ENCODE assay signal across 20 cellular contexts in the genomic region with DNA sequence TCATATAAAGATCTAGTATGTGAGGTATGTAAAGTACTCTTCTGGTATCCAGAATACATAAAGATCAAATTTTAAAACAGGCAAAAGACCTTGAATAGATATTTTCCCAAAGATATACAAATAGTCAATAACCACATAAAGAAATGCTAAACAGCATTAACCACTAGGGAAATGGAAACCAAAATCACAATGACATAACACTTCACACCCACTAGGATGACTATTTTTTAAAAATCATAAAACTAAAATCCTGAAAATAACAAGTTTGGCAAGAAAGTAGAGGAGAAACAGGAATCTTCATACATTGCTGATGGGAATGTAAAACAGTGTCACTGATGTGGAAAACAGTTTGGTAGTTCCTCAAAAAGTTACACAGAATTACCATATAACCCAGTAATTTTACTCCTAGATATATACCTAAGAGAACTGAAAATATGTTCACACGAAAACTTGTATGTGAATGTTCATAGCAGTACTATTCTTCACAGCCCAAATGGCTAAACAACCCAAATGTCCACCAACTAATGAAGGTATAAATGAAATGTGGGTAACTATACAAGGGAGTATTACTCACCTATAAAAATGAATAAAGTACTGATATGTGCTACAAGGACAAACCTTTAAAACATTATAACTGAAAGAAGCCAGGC. TPM values are rescaled to one million over a fixed set of nuclear protein-coding genes. Genes with fewer than 3 reads are reported as not detected.
A peak's percentile ranks its signal among the peaks of the same experiment; 100 is the strongest.
DNase-seq lines count a peak whose midpoint lies in the region; ATAC-seq and TF ChIP-seq lines count a peak whose summit lies in the region.
"Had no signal": no experiment of that assay in that cellular context is flagged by ENCODE, and none has a peak within 500 bp of the region (broad histone marks: within the 10 kb centered on the region; RNA-seq: fewer than 3 reads in every experiment).

No MANE protein-coding gene starts in this region.

- H3K4me1 ChIP-seq in smooth muscle cell (ENCODE audit: low read depth) (no peaks in the 10 kb centered on the region), prostate gland (replicated peaks) (peaks cover 5% of the 10 kb centered on the region)

- H3K9me3 ChIP-seq in smooth muscle cell (replicated peaks; ENCODE audit: low read depth) (no peaks in the 10 kb centered on the region), prostate gland (no peaks in the 10 kb centered on the region)
- H3K9me3 ChIP-seq: breast epithelium had no signal

- POLR2A ChIA-PET in activated CD8-positive, alpha-beta T cell treated with anti-CD3 and anti-CD28 coated beads for 36 hours (lab: Charles Lee), result no interaction called here
- POLR2A ChIA-PET in activated CD8-positive, alpha-beta T cell treated with anti-CD3 and anti-CD28 coated beads, Interleukin-2, amount 10 ng/mL, durations not matched to agents 7 days and 5 days (lab: Charles Lee), result no interaction called here

- peak overlapping the region; percentile 69 for H3K27ac Mint-ChIP-seq in activated CD8-positive, alpha-beta T cell treated with anti-CD3 and anti-CD28 coated beads for 36 hours
- H3K27ac Mint-ChIP-seq in activated CD8-positive, alpha-beta T cell treated with anti-CD3 and anti-CD28 coated beads, Interleukin-2, amount 10 ng/mL, durations not matched to agents 7 days and 5 days, result no peak overlapping the region
- peak overlapping the region; percentile 63 for H3K27ac Mint-ChIP-seq in activated T-helper 2 cell treated with anti-CD3 and anti-CD28 coated beads, Interferon-gamma antibody, Interleukin-2, Interleukin-4, amounts not matched to agents 10 μg/mL and 5 μg/mL and 100 μg/mL, durations not matched to agents 14 hours and 24 hours and 36 hours

- no peak overlapping the region for H3K4me2 ChIP-seq in smooth muscle cell

- no peak for ATAC-seq in activated CD8-positive, alpha-beta T cell treated with anti-CD3 and anti-CD28 coated beads for 36 hours
- ATAC-seq in activated CD8-positive, alpha-beta T cell treated with anti-CD3 and anti-CD28 coated beads, Interleukin-2, amount 10 ng/mL, durations not matched to agents 7 days and 5 days, result no peak
- peak; percentile 53 for ATAC-seq in HG02588 (IDR thresholded peaks at IDR 0.05; ENCODE audit: unreplicated experiment)
- ATAC-seq: left cardiac atrium, Right ventricle myocardium inferior had no signal

- H3K36me3 ChIP-seq in smooth muscle cell (ENCODE audit: low read depth) (no peaks in the 10 kb centered on the region), prostate gland (no peaks in the 10 kb centered on the region)
- H3K36me3 ChIP-seq: breast epithelium had no signal

- H3K4me3 ChIP-seq in smooth muscle cell, result no peak overlapping the region
- H3K4me3 ChIP-seq in prostate gland, result no peak overlapping the region
- H3K4me3 ChIP-seq: BLaER1 treated with 17β-estradiol and CSF1 and Interleukin-3, amounts not matched to agents 10 nM and 100 nM; breast epithelium had no signal

- no peak for TF ChIP-seq CTCF in activated CD8-positive, alpha-beta T cell treated with anti-CD3 and anti-CD28 coated beads for 36 hours (IDR thresholded peaks at IDR 0.05)
- TF ChIP-seq CTCF in smooth muscle cell (IDR thresholded peaks at IDR 0.05; ENCODE audit: borderline replicate concordance, insufficient read depth, poor library complexity, severe bottlenecking) (no peak), prostate gland (IDR thresholded peaks at IDR 0.05) (peak in 1 of 4 experiments; percentile 7)

- DNase-seq in activated CD8-positive, alpha-beta T cell treated with anti-CD3 and anti-CD28 coated beads for 36 hours, result no peak
- no peak for DNase-seq in activated CD8-positive, alpha-beta T cell treated with anti-CD3 and anti-CD28 coated beads, Interleukin-2, amount 10 ng/mL, durations not matched to agents 7 days and 5 days
- DNase-seq in activated T-helper 2 cell treated with anti-CD3 and anti-CD28 coated beads, Interferon-gamma antibody, Interleukin-2, Interleukin-4, amounts not matched to agents 10 μg/mL and 5 μg/mL and 100 μg/mL, durations not matched to agents 14 hours and 24 hours and 36 hours (ENCODE audit: low spot score), result no peak
- no peak for DNase-seq in smooth muscle cell (lab: John Stamatoyannopoulos, UW; ENCODE audit: unreplicated experiment)
- no peak for DNase-seq in cardiac septum (ENCODE audit: low spot score)
- DNase-seq in NCI-H1694 (lab: John Stamatoyannopoulos, UW), result no peak
- no peak for DNase-seq in prostate gland (ENCODE audit: low spot score)
- DNase-seq: activated CD4-positive, CD25-positive, alpha-beta regulatory T cell; DMS79; GOT3; KG1; left cardiac atrium; midbrain; NCI-H1930; NCI-H446 treated with DMSO at 0.1 percent for 48 hours; T-helper 2 cell had no signal

- H3K27ac ChIP-seq in smooth muscle cell (ENCODE audit: low read depth), result peak overlapping the region; percentile 0
- H3K27ac ChIP-seq in prostate gland, result no peak overlapping the region
- H3K27ac ChIP-seq: BLaER1 treated with 17β-estradiol and CSF1 and Interleukin-3, amounts not matched to agents 10 nM and 100 nM; breast epithelium had no signal

- no peak overlapping the region for H3K4me3 Mint-ChIP-seq in activated CD8-positive, alpha-beta T cell treated with anti-CD3 and anti-CD28 coated beads for 36 hours
- no peak overlapping the region for H3K4me3 Mint-ChIP-seq in activated CD8-positive, alpha-beta T cell treated with anti-CD3 and anti-CD28 coated beads, Interleukin-2, amount 10 ng/mL, durations not matched to agents 7 days and 5 days
- H3K4me3 Mint-ChIP-seq in activated T-helper 2 cell treated with anti-CD3 and anti-CD28 coated beads, Interferon-gamma antibody, Interleukin-2, Interleukin-4, amounts not matched to agents 10 μg/mL and 5 μg/mL and 100 μg/mL, durations not matched to agents 14 hours and 24 hours and 36 hours (ENCODE audit: low read depth), result no peak overlapping the region

- intact Hi-C loops in activated CD8-positive, alpha-beta T cell treated with anti-CD3 and anti-CD28 coated beads for 36 hours (cut with micrococcal nuclease), result no loop called here
- intact Hi-C loops in activated T-helper 2 cell treated with anti-CD3 and anti-CD28 coated beads, Interferon-gamma antibody, Interleukin-2, Interleukin-4, amounts not matched to agents 10 μg/mL and 5 μg/mL and 100 μg/mL, durations not matched to agents 14 hours and 24 hours and 36 hours (cut with micrococcal nuclease), result no loop called here
- intact Hi-C loops in cardiac septum (cut with DNase I), result no loop called here
- intact Hi-C loops in prostate gland (cut with DNase I), result no loop called here

- peaks cover 6% of the 10 kb centered on the region for H3K9me3 Mint-ChIP-seq in activated CD8-positive, alpha-beta T cell treated with anti-CD3 and anti-CD28 coated beads for 36 hours
- H3K9me3 Mint-ChIP-seq in activated CD8-positive, alpha-beta T cell treated with anti-CD3 and anti-CD28 coated beads, Interleukin-2, amount 10 ng/mL, durations not matched to agents 7 days and 5 days (ENCODE audit: insufficient read depth), result no peaks in the 10 kb centered on the region
- H3K9me3 Mint-ChIP-seq in activated T-helper 2 cell treated with anti-CD3 and anti-CD28 coated beads, Interferon-gamma antibody, Interleukin-2, Interleukin-4, amounts not matched to agents 10 μg/mL and 5 μg/mL and 100 μg/mL, durations not matched to agents 14 hours and 24 hours and 36 hours, result peaks cover 4% of the 10 kb centered on the region

- 90% methylated on average over 1 of the region's 1 CpG for WGBS in smooth muscle cell (ENCODE audit: low lambda C conversion rate)
- 88% methylated on average over 1 of the region's 1 CpG for WGBS in prostate gland

- peaks cover 100% of the 10 kb centered on the region for H4K20me1 ChIP-seq in smooth muscle cell (ENCODE audit: low read depth)

- no peak for TF ChIP-seq POLR2A in prostate gland (IDR thresholded peaks at IDR 0.05)

- H3K4me1 Mint-ChIP-seq in activated CD8-positive, alpha-beta T cell treated with anti-CD3 and anti-CD28 coated beads for 36 hours (ENCODE audit: low read depth), result peaks cover 87% of the 10 kb centered on the region
- peaks cover 71% of the 10 kb centered on the region for H3K4me1 Mint-ChIP-seq in activated CD8-positive, alpha-beta T cell treated with anti-CD3 and anti-CD28 coated beads, Interleukin-2, amount 10 ng/mL, durations not matched to agents 7 days and 5 days (ENCODE audit: low read depth)
- H3K4me1 Mint-ChIP-seq in activated T-helper 2 cell treated with anti-CD3 and anti-CD28 coated beads, Interferon-gamma antibody, Interleukin-2, Interleukin-4, amounts not matched to agents 10 μg/mL and 5 μg/mL and 100 μg/mL, durations not matched to agents 14 hours and 24 hours and 36 hours (ENCODE audit: low read depth), result peaks cover 66% of the 10 kb centered on the region

- H3F3A ChIP-seq in smooth muscle cell (ENCODE audit: low read depth), result peaks cover 3% of the 10 kb centered on the region

- H3K79me2 ChIP-seq in smooth muscle cell (ENCODE audit: low read depth), result peaks cover 100% of the 10 kb centered on the region

- CTCF ChIA-PET in activated CD8-positive, alpha-beta T cell treated with anti-CD3 and anti-CD28 coated beads for 36 hours (lab: Charles Lee), result no interaction called here
- CTCF ChIA-PET in activated CD8-positive, alpha-beta T cell treated with anti-CD3 and anti-CD28 coated beads, Interleukin-2, amount 10 ng/mL, durations not matched to agents 7 days and 5 days (lab: Charles Lee), result no interaction called here

- H3K36me3 Mint-ChIP-seq in activated CD8-positive, alpha-beta T cell treated with anti-CD3 and anti-CD28 coated beads for 36 hours (ENCODE audit: low read depth), result peaks cover 47% of the 10 kb centered on the region
- H3K36me3 Mint-ChIP-seq in activated CD8-positive, alpha-beta T cell treated with anti-CD3 and anti-CD28 coated beads, Interleukin-2, amount 10 ng/mL, durations not matched to agents 7 days and 5 days (ENCODE audit: low read depth), result peaks cover 52% of the 10 kb centered on the region
- peaks cover 68% of the 10 kb centered on the region for H3K36me3 Mint-ChIP-seq in activated T-helper 2 cell treated with anti-CD3 and anti-CD28 coated beads, Interferon-gamma antibody, Interleukin-2, Interleukin-4, amounts not matched to agents 10 μg/mL and 5 μg/mL and 100 μg/mL, durations not matched to agents 14 hours and 24 hours and 36 hours (ENCODE audit: low read depth)

- H3K27me3 Mint-ChIP-seq in activated CD8-positive, alpha-beta T cell treated with anti-CD3 and anti-CD28 coated beads for 36 hours, result no peaks in the 10 kb centered on the region
- no peaks in the 10 kb centered on the region for H3K27me3 Mint-ChIP-seq in activated CD8-positive, alpha-beta T cell treated with anti-CD3 and anti-CD28 coated beads, Interleukin-2, amount 10 ng/mL, durations not matched to agents 7 days and 5 days (ENCODE audit: low read depth)
- H3K27me3 Mint-ChIP-seq in activated T-helper 2 cell treated with anti-CD3 and anti-CD28 coated beads, Interferon-gamma antibody, Interleukin-2, Interleukin-4, amounts not matched to agents 10 μg/mL and 5 μg/mL and 100 μg/mL, durations not matched to agents 14 hours and 24 hours and 36 hours (ENCODE audit: low read depth), result no peaks in the 10 kb centered on the region

- no peak overlapping the region for H3K9ac ChIP-seq in smooth muscle cell (ENCODE audit: low read depth)
- H3K9ac ChIP-seq: BLaER1 treated with 17β-estradiol and CSF1 and Interleukin-3, amounts not matched to agents 10 nM and 100 nM had no signal

- no peaks in the 10 kb centered on the region for H3K27me3 ChIP-seq in smooth muscle cell (ENCODE audit: low read depth)
- no peaks in the 10 kb centered on the region for H3K27me3 ChIP-seq in prostate gland (replicated peaks; ENCODE audit: insufficient read depth)
- H3K27me3 ChIP-seq: BLaER1 treated with 17β-estradiol and CSF1 and Interleukin-3, amounts not matched to agents 10 nM and 100 nM; breast epithelium had no signal

- no peak overlapping the region for H2AFZ ChIP-seq in smooth muscle cell (ENCODE audit: low read depth)

RNA-seq across cellular contexts. Expression of gene PICALM, which starts 12.5 kb away (rescaled TPM):
- 10 to 100 TPM; 57.5 to 61.2 TPM for total RNA-seq in activated CD8-positive, alpha-beta T cell treated with anti-CD3 and anti-CD28 coated beads for 36 hours
- 100 to 1,000 TPM; 110 to 115 TPM for total RNA-seq in activated CD8-positive, alpha-beta T cell treated with anti-CD3 and anti-CD28 coated beads, Interleukin-2, amount 10 ng/mL, durations not matched to agents 7 days and 5 days
- total RNA-seq in activated T-helper 2 cell treated with anti-CD3 and anti-CD28 coated beads, Interferon-gamma antibody, Interleukin-2, Interleukin-4, amounts not matched to agents 10 μg/mL and 5 μg/mL and 100 μg/mL, durations not matched to agents 14 hours and 24 hours and 36 hours, result 193 and 213 TPM in 2 replicates
- 420 and 421 TPM in 2 replicates for total RNA-seq in smooth muscle cell
- 72.9 and 75.4 TPM in 2 replicates for polyA plus RNA-seq in smooth muscle cell
- 213 TPM for total RNA-seq in cardiac septum
- total RNA-seq in prostate gland, result 100 to 1,000 TPM; 144 to 206 TPM
